Comparison of ENCODE assay signal across 7 cellular contexts in the genomic region with DNA sequence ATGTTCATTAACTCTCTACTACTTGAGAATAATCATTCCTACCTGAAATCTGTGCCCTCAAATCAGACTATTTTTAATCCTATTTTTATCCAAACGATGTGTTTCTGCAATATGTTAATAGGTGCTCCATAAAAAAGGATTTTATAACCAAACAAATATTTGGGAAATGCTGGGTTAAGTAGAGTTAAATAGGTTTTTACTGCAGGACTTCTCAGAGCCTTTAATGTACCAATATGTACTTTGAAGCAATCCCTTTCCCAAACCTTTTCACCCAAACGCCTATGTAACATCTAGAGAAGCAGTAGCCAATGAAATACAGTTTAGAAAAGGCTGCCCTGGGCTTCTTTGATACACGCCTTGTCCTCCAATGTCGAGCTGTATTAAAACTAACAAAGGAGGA.
"Had no signal": no experiment of that assay in that cellular context is flagged by ENCODE, and none has a peak within 500 bp of the region (broad histone marks: within the 10 kb centered on the region; RNA-seq: fewer than 3 reads in every experiment).

No MANE protein-coding gene starts in this region.

- H3K4me3 Mint-ChIP-seq: IgD-negative memory B cell had no signal

- DNase-seq: IMR-90, KBM-7, KG1 had no signal

- FAIRE-seq: HepG2, HTR-8/SVneo had no signal

- H3K4me1 Mint-ChIP-seq: IgD-negative memory B cell had no signal

- ATAC-seq: HepG2 had no signal

- H3K36me3 Mint-ChIP-seq: IgD-negative memory B cell had no signal

- H3K27ac Mint-ChIP-seq: IgD-negative memory B cell had no signal

- H3K27ac ChIP-seq: HL-60 had no signal
